11 cellular contexts compared by ENCODE assay signal in the genomic region with DNA sequence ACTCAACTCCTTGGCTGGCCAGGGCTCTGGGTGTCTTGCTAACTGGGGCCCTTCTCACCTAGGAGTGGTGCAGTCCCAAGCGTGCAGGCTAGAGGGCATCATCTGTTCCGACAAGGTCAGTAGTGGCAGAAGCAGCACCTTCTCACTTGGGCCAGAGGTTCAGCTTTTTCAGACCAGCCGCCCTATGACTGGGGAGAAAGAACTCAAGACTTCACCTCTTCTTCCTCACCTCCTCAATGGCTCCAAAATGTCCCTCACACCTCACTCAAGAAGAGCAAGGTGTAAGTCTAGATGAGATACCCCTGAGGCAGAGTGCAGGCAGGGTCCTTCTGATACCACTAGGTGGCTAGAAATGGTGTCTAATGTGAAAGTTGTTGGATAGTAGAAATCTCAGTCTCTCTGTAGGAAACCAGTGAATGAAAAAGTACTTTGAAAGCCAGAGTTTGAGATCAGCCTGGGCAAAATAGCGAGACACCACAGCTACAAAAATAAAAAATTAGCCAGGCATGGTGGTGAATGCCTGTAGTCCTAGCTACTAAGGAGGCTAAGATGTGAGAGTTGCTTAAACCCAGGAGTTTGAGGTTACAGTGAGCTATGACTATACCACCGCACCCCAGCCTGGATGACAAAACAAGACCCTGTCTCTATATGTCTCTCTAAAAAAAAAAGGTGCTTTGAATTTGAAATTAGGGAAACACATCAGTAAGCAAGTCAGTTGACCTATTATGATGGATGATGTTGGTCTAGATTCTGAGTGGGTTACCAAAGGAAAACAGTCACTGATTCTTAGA. TPM values are rescaled to one million over a fixed set of nuclear protein-coding genes. Genes with fewer than 3 reads are reported as not detected.
DNase-seq lines count a peak whose midpoint lies in the region; ATAC-seq, FAIRE-seq and TF ChIP-seq lines count a peak whose summit lies in the region.
"Had no signal": no experiment of that assay in that cellular context is flagged by ENCODE, and none has a peak within 500 bp of the region (broad histone marks: within the 10 kb centered on the region; RNA-seq: fewer than 3 reads in every experiment).

No MANE protein-coding gene starts in this region.

- no peaks in the 10 kb centered on the region for H3K9me3 ChIP-seq in SU-DHL-6 (ENCODE audit: insufficient read depth, low read length)
- H3K9me3 ChIP-seq in pancreas: no peaks in the 10 kb centered on the region
- H3K9me3 ChIP-seq: thoracic aorta had no signal

- H3K79me2 ChIP-seq in SU-DHL-6 (ENCODE audit: insufficient read depth, low read length): no peaks in the 10 kb centered on the region

- no peak overlapping the region for H3K4me3 ChIP-seq in BJ (ENCODE audit: low read depth, low read length)
- H3K4me3 ChIP-seq in GM12875 (ENCODE audit: low read depth, low read length): no peak overlapping the region
- no peak overlapping the region for H3K4me3 ChIP-seq in SU-DHL-6 (ENCODE audit: insufficient read depth, low read length, poor library complexity, severe bottlenecking)
- H3K4me3 ChIP-seq in pancreas: no peak overlapping the region
- H3K4me3 ChIP-seq: thoracic aorta had no signal

- ATAC-seq in foreskin keratinocyte (no peak), pancreas (no peak)
- ATAC-seq: left ventricle myocardium superior had no signal

- FAIRE-seq in GM12891 (lab: Jason Lieb, UNC) (no peak), pancreas (lab: Jason Lieb, UNC) (no peak), H54 (lab: Jason Lieb, UNC) (no peak)

- H3K9ac ChIP-seq in SU-DHL-6 (ENCODE audit: low read length): no peak overlapping the region

- no peak overlapping the region for H2AFZ ChIP-seq in SU-DHL-6 (ENCODE audit: low read depth, low read length, severe bottlenecking)

- CTCF ChIA-PET in BJ (lab: Yijun Ruan, JAX): interaction anchor here (1.0 to 2.7 kb wide), 6 partner anchors 8 to 130 kb away, joined by 3 to 23 read pairs (median 6); a partner anchor contains a TSS

- H3K27ac ChIP-seq in SU-DHL-6 (ENCODE audit: low read depth, low read length) (no peak overlapping the region), foreskin keratinocyte (no peak overlapping the region), pancreas (no peak overlapping the region)
- H3K27ac ChIP-seq: thoracic aorta had no signal

- H3K9me2 ChIP-seq in SU-DHL-6 (replicated peaks; ENCODE audit: insufficient read depth, low read length): no peaks in the 10 kb centered on the region

- no peak overlapping the region for H3K4me2 ChIP-seq in SU-DHL-6 (ENCODE audit: low read depth, low read length, poor library complexity, severe bottlenecking)

- TF ChIP-seq POLR2A in GM12891 (IDR thresholded peaks at IDR 0.05; ENCODE audit: low read depth, low read length): no peak
- no peak for TF ChIP-seq POLR2A in H54 (IDR thresholded peaks at IDR 0.05; ENCODE audit: low read depth, low read length)

- H3K27me3 ChIP-seq in BJ (ENCODE audit: control insufficient read depth, insufficient read depth, low read length): peaks cover 6% of the 10 kb centered on the region
- H3K27me3 ChIP-seq in SU-DHL-6 (ENCODE audit: low read length): no peaks in the 10 kb centered on the region
- no peaks in the 10 kb centered on the region for H3K27me3 ChIP-seq in foreskin keratinocyte
- no peaks in the 10 kb centered on the region for H3K27me3 ChIP-seq in pancreas

- peak; percentile 26 for TF ChIP-seq CTCF in BJ (IDR thresholded peaks at IDR 0.05; ENCODE audit: insufficient read depth, low read depth, low read length)
- TF ChIP-seq CTCF in GM12875 (IDR thresholded peaks at IDR 0.05; ENCODE audit: borderline replicate concordance, insufficient read depth, low read depth, low read length): peak; percentile 29; the same call in 1 of the 2 replicates
- TF ChIP-seq CTCF in SU-DHL-6 (IDR thresholded peaks at IDR 0.05; ENCODE audit: insufficient read depth, low read length, poor library complexity, severe bottlenecking): peak; percentile 64
- peak; percentile 51 for TF ChIP-seq CTCF in foreskin keratinocyte (conservative IDR thresholded peaks at IDR 0.05)
- TF ChIP-seq CTCF in pancreas (IDR thresholded peaks at IDR 0.05): no peak

- POLR2A ChIA-PET in BJ (lab: Charles Lee): no interaction called here

- intact Hi-C loops in pancreas (cut with DNase I): no loop called here

- DNase-seq in BJ (ENCODE audit: low read depth) (no peak), foreskin keratinocyte (no peak), GM12891 (ENCODE audit: insufficient read length, low spot score) (no peak), pancreas (no peak), H54 (ENCODE audit: insufficient read length, low spot score) (no peak)
- no peak for DNase-seq in activated effector memory CD4-positive, alpha-beta T cell treated with Interleukin-2 at 50 U/mL for 16 hours
- DNase-seq: left ventricle myocardium superior, NCI-H524 had no signal

- H4K20me1 ChIP-seq in SU-DHL-6 (ENCODE audit: low read depth, low read length): no peaks in the 10 kb centered on the region

- 86 to 87% methylated on average over 5 of the region's 5 CpGs for WGBS in pancreas, 2 donors

- H3K36me3 ChIP-seq in BJ (ENCODE audit: control insufficient read depth, insufficient read depth, low read length) (no peaks in the 10 kb centered on the region), SU-DHL-6 (ENCODE audit: low read length) (no peaks in the 10 kb centered on the region), pancreas (no peaks in the 10 kb centered on the region)
- H3K36me3 ChIP-seq: thoracic aorta had no signal

- H3F3A ChIP-seq in SU-DHL-6 (ENCODE audit: insufficient read depth): no peaks in the 10 kb centered on the region

- H3K4me1 ChIP-seq in foreskin keratinocyte (peaks cover 7% of the 10 kb centered on the region), pancreas (no peaks in the 10 kb centered on the region)

TF ChIP-seq in GM12891, 5 proteins besides CTCF, POLR2A, EP300 and RAD21:
- TF ChIP-seq POLR2AphosphoS5 (IDR thresholded peaks at IDR 0.05; ENCODE audit: low read depth, low read length): no peak
- no peak for TF ChIP-seq POU2F2 (IDR thresholded peaks at IDR 0.05; ENCODE audit: low read depth, low read length)
- TF ChIP-seq SPI1 (IDR thresholded peaks at IDR 0.05; ENCODE audit: low read depth, low read length): no peak
- no peak for TF ChIP-seq TAF1 (IDR thresholded peaks at IDR 0.05; ENCODE audit: low read depth, low read length)
- no peak for TF ChIP-seq PAX5 (IDR thresholded peaks at IDR 0.05; ENCODE audit: insufficient read depth, low read length, severe bottlenecking)
TF ChIP-seq in GM12891: peak in this region for 0.

RNA-seq across cellular contexts. Expression of a gene that starts 8.6 kb away (rescaled TPM):
- polyA plus RNA-seq in BJ (2011; rRNA removed) (not detected in 2 replicates), foreskin keratinocyte (0.22 and 0.33 TPM in 2 replicates), pancreas (not detected)
- polyA minus RNA-seq in BJ (2011; rRNA and poly(A)+ RNA removed): not detected in 2 replicates
- total RNA-seq in foreskin keratinocyte (0.41 and 0.74 TPM in 2 replicates), pancreas (not detected)
- not detected for polyA plus RNA-seq in GM12891 (2012; ENCODE audit: low read depth, missing spikeins)
- total RNA-seq: left ventricle myocardium superior, thoracic aorta had no signal

RNA-seq across cellular contexts. Expression of a gene that starts 40.4 kb away (rescaled TPM):
- polyA plus RNA-seq in BJ (2011; rRNA removed) (0.10 and 0.25 TPM in 2 replicates), foreskin keratinocyte (2.2 and 4.8 TPM in 2 replicates), pancreas (not detected)
- polyA minus RNA-seq in BJ (2011; rRNA and poly(A)+ RNA removed): 0.14 TPM in 1 of 2 replicates, not detected in the other
- total RNA-seq in foreskin keratinocyte (2.3 and 4.5 TPM in 2 replicates), pancreas (not detected)
- polyA plus RNA-seq in GM12891 (2012; ENCODE audit: low read depth, missing spikeins): 30.3 TPM
- total RNA-seq: left ventricle myocardium superior, thoracic aorta had no signal

Comparison
In these comparisons a context has a peak if more than half of its experiments do, and no peak if none do; other contexts are left out.
1. CTCF ChIP-seq: peak in BJ (single experiment), GM12875 (single experiment), SU-DHL-6 (single experiment) and foreskin keratinocyte (single experiment); none in pancreas (0 of 4).